33 cellular contexts compared by ENCODE assay signal in the genomic region with DNA sequence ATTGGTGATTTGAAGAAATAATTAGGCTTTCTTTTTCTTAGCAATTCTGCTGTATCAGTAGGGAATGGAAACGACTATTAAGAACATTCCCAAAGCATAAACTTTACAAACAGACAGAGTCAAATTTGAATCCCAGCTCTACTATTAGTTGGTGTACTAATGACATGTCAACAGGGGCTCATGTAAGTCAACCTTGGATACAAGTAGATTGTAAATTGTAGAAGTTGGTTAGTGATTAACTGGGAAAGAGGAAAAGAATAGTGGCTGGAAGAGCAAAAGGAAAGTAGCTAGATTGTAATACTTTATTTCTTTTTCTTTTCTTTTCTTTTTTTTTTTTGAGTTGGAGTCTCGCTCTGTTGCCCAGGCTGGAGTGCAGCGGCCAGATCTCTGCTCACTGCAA. TPM values are rescaled to one million over a fixed set of nuclear protein-coding genes. Genes with fewer than 3 reads are reported as not detected.
"Had no signal": no experiment of that assay in that cellular context is flagged by ENCODE, and none has a peak within 500 bp of the region (broad histone marks: within the 10 kb centered on the region; RNA-seq: fewer than 3 reads in every experiment).

No MANE protein-coding gene starts in this region.

- H3K36me3 Mint-ChIP-seq: stimulated activated effector memory CD8-positive, alpha-beta T cell treated with anti-CD3 and anti-CD28 coated beads, Interleukin-12 subunit alpha, Interleukin-12 subunit beta, amount 100 ng/mL, for 72 hours; stimulated activated memory B cell treated with anti-CD40 and anti-IgM and Interleukin-4, amounts not matched to agents 10 μg/mL and 1 μg/mL and 100 μg/mL, for 72 hours; stimulated activated naive B cell treated with anti-CD40 and anti-IgM and Interleukin-4, amounts not matched to agents 10 μg/mL and 1 μg/mL and 100 μg/mL, for 72 hours; type B pancreatic cell had no signal

- H3K27ac Mint-ChIP-seq: stimulated activated effector memory CD8-positive, alpha-beta T cell treated with anti-CD3 and anti-CD28 coated beads, Interleukin-12 subunit alpha, Interleukin-12 subunit beta, amount 100 ng/mL, for 72 hours; stimulated activated memory B cell treated with anti-CD40 and anti-IgM and Interleukin-4, amounts not matched to agents 10 μg/mL and 1 μg/mL and 100 μg/mL, for 72 hours; stimulated activated naive B cell treated with anti-CD40 and anti-IgM and Interleukin-4, amounts not matched to agents 10 μg/mL and 1 μg/mL and 100 μg/mL, for 72 hours; stimulated activated naive CD8-positive, alpha-beta T cell treated with anti-CD3 and anti-CD28 coated beads, Interleukin-15, amount 100 ng/mL, for 72 hours; stimulated activated naive CD8-positive, alpha-beta T cell treated with anti-CD3 and anti-CD28 coated beads, Interleukin-15, Interleukin-2, amounts not matched to agents 100 ng/mL and 50 ng/mL, for 24 hours; type B pancreatic cell had no signal

- ATAC-seq: stimulated activated effector memory CD8-positive, alpha-beta T cell treated with anti-CD3 and anti-CD28 coated beads, Interleukin-12 subunit alpha, Interleukin-12 subunit beta, amount 100 ng/mL, for 72 hours; stimulated activated memory B cell treated with anti-CD40 and anti-IgM and Interleukin-4, amounts not matched to agents 10 μg/mL and 1 μg/mL and 100 μg/mL, for 72 hours; stimulated activated naive B cell treated with anti-CD40 and anti-IgM and Interleukin-4, amounts not matched to agents 10 μg/mL and 1 μg/mL and 100 μg/mL, for 72 hours; stimulated activated naive CD8-positive, alpha-beta T cell treated with anti-CD3 and anti-CD28 coated beads, Interleukin-15, amount 100 ng/mL, for 72 hours; stimulated activated naive CD8-positive, alpha-beta T cell treated with anti-CD3 and anti-CD28 coated beads, Interleukin-15, Interleukin-2, amounts not matched to agents 100 U/mL and 50 U/mL, for 24 hours; upper lobe of right lung had no signal

- H3K27ac ChIP-seq: stomach, suprapubic skin, testis, thoracic aorta, thyroid gland, tibial artery, tibial nerve, transverse colon, upper lobe of left lung, upper lobe of right lung, uterus, vagina had no signal

- H3K36me3 ChIP-seq: stomach, suprapubic skin, thoracic aorta, thyroid gland, tibial artery, tibial nerve, transverse colon, upper lobe of left lung, upper lobe of right lung, uterus, vagina had no signal

- H3K4me3 Mint-ChIP-seq: stimulated activated effector memory CD8-positive, alpha-beta T cell treated with anti-CD3 and anti-CD28 coated beads, Interleukin-12 subunit alpha, Interleukin-12 subunit beta, amount 100 ng/mL, for 72 hours; stimulated activated memory B cell treated with anti-CD40 and anti-IgM and Interleukin-4, amounts not matched to agents 10 μg/mL and 1 μg/mL and 100 μg/mL, for 72 hours; stimulated activated naive B cell treated with anti-CD40 and anti-IgM and Interleukin-4, amounts not matched to agents 10 μg/mL and 1 μg/mL and 100 μg/mL, for 72 hours; stimulated activated naive CD8-positive, alpha-beta T cell treated with anti-CD3 and anti-CD28 coated beads, Interleukin-15, amount 100 ng/mL, for 72 hours; stimulated activated naive CD8-positive, alpha-beta T cell treated with anti-CD3 and anti-CD28 coated beads, Interleukin-15, Interleukin-2, amounts not matched to agents 100 ng/mL and 50 ng/mL, for 24 hours; type B pancreatic cell had no signal

- H3K27me3 Mint-ChIP-seq: stimulated activated memory B cell treated with anti-CD40 and anti-IgM and Interleukin-4, amounts not matched to agents 10 μg/mL and 1 μg/mL and 100 μg/mL, for 72 hours; stimulated activated naive B cell treated with anti-CD40 and anti-IgM and Interleukin-4, amounts not matched to agents 10 μg/mL and 1 μg/mL and 100 μg/mL, for 72 hours; stimulated activated naive CD8-positive, alpha-beta T cell treated with anti-CD3 and anti-CD28 coated beads, Interleukin-15, amount 100 ng/mL, for 72 hours; stimulated activated naive CD8-positive, alpha-beta T cell treated with anti-CD3 and anti-CD28 coated beads, Interleukin-15, Interleukin-2, amounts not matched to agents 100 ng/mL and 50 ng/mL, for 24 hours; type B pancreatic cell had no signal

- H3K4me3 ChIP-seq: stomach, suprapubic skin, testis, thoracic aorta, thyroid gland, tibial artery, tibial nerve, transverse colon, upper lobe of left lung, upper lobe of right lung, uterus, vagina had no signal

- DNase-seq: stimulated activated CD4-positive, alpha-beta T cell treated with anti-CD3 and anti-CD28 coated beads, Interleukin-2, amount 100 ng/mL, for 48 hours; stimulated activated CD4-positive, alpha-beta T cell treated with anti-CD3 and anti-CD28 coated beads, Interleukin-4, amount 100 ng/mL, for 1 hour; stimulated activated CD4-positive, alpha-beta T cell treated with anti-CD3 and anti-CD28 coated beads, Interleukin-4, amount 100 ng/mL, for 24 hours; stimulated activated CD4-positive, alpha-beta T cell treated with anti-CD3 and anti-CD28 coated beads, Interleukin-4, amount 100 ng/mL, for 4 hours; stimulated activated CD8-positive, alpha-beta memory T cell treated with anti-CD3 and anti-CD28 coated beads, Interleukin-4, amount 100 ng/mL, for 48 hours; stimulated activated naive B cell treated with anti-CD40 and anti-IgM and Interleukin-4, amounts not matched to agents 10 μg/mL and 1 μg/mL and 100 μg/mL, for 72 hours; stimulated activated naive CD4-positive, alpha-beta T cell; stimulated activated naive CD4-positive, alpha-beta T cell treated with Interleukin-2 at 50 U/mL for 16 hours; stimulated activated naive CD8-positive, alpha-beta T cell treated with anti-CD3 and anti-CD28 coated beads, Interleukin-15, amount 100 ng/mL, for 72 hours; stimulated activated naive CD8-positive, alpha-beta T cell treated with anti-CD3 and anti-CD28 coated beads, Interleukin-15, Interleukin-2, amounts not matched to agents 100 U/mL and 50 U/mL, for 24 hours; stomach; substantia nigra; testis; thyroid gland; tibial artery; transverse colon; trophoblast cell; upper lobe of left lung; upper lobe of right lung; uterus had no signal

- H3K4me1 Mint-ChIP-seq: stimulated activated effector memory CD8-positive, alpha-beta T cell treated with anti-CD3 and anti-CD28 coated beads, Interleukin-12 subunit alpha, Interleukin-12 subunit beta, amount 100 ng/mL, for 72 hours; stimulated activated memory B cell treated with anti-CD40 and anti-IgM and Interleukin-4, amounts not matched to agents 10 μg/mL and 1 μg/mL and 100 μg/mL, for 72 hours; stimulated activated naive B cell treated with anti-CD40 and anti-IgM and Interleukin-4, amounts not matched to agents 10 μg/mL and 1 μg/mL and 100 μg/mL, for 72 hours; stimulated activated naive CD8-positive, alpha-beta T cell treated with anti-CD3 and anti-CD28 coated beads, Interleukin-15, amount 100 ng/mL, for 72 hours had no signal

- H3K4me1 ChIP-seq: stomach, suprapubic skin, testis, thyroid gland, tibial artery, tibial nerve, transverse colon, upper lobe of left lung, upper lobe of right lung, uterus, vagina had no signal

- H3K9me3 ChIP-seq: stomach, suprapubic skin, testis, thoracic aorta, thyroid gland, tibial artery, tibial nerve, transverse colon, upper lobe of left lung, upper lobe of right lung, uterus, vagina had no signal

- H3K9me3 Mint-ChIP-seq: stimulated activated effector memory CD8-positive, alpha-beta T cell treated with anti-CD3 and anti-CD28 coated beads, Interleukin-12 subunit alpha, Interleukin-12 subunit beta, amount 100 ng/mL, for 72 hours; stimulated activated naive B cell treated with anti-CD40 and anti-IgM and Interleukin-4, amounts not matched to agents 10 μg/mL and 1 μg/mL and 100 μg/mL, for 72 hours; stimulated activated naive CD8-positive, alpha-beta T cell treated with anti-CD3 and anti-CD28 coated beads, Interleukin-15, amount 100 ng/mL, for 72 hours; stimulated activated naive CD8-positive, alpha-beta T cell treated with anti-CD3 and anti-CD28 coated beads, Interleukin-15, Interleukin-2, amounts not matched to agents 100 ng/mL and 50 ng/mL, for 24 hours had no signal

- H3K27me3 ChIP-seq: stomach, suprapubic skin, testis, thyroid gland, tibial artery, tibial nerve, transverse colon, upper lobe of left lung, upper lobe of right lung, uterus, vagina had no signal

- FAIRE-seq: urothelium cell line had no signal

RNA-seq across cellular contexts. Expression of a gene that starts 38.6 kb away (rescaled TPM):
- total RNA-seq: subcutaneous adipose tissue, suprapubic skin, thoracic aorta, thyroid gland, tibial nerve, transverse colon, upper lobe of right lung, vagina had no signal
- polyA plus RNA-seq: stomach, urinary bladder had no signal

RNA-seq across cellular contexts. Expression of a gene that starts 59.7 kb away (rescaled TPM):
- total RNA-seq: stomach, subcutaneous adipose tissue, suprapubic skin, temporal lobe, thoracic aorta, thyroid gland, tibial nerve, transverse colon, upper lobe of left lung, upper lobe of right lung, ureter, urinary bladder, uterus, vagina had no signal
- polyA plus RNA-seq: stomach, urinary bladder had no signal
